In genomic region chr12:125549836-125550235, GRCh38 we compare ENCODE assay signal across 15 cellular contexts.
DNase-seq lines count a peak whose midpoint lies in the region; ATAC-seq and TF ChIP-seq lines count a peak whose summit lies in the region.
"Had no signal": no experiment of that assay in that cellular context is flagged by ENCODE, and none has a peak within 500 bp of the region (broad histone marks: within the 10 kb centered on the region; RNA-seq: fewer than 3 reads in every experiment).

No MANE protein-coding gene starts in this region.

- H3K9me3 ChIP-seq in gastrocnemius medialis = no peaks in the 10 kb centered on the region

- H3K9me3 Mint-ChIP-seq in mesothelial cell of epicardium = peaks cover 9% of the 10 kb centered on the region

- ATAC-seq in gastrocnemius medialis = no peak
- ATAC-seq in HG03095 (IDR thresholded peaks at IDR 0.05; ENCODE audit: unreplicated experiment) = no peak

- no peak overlapping the region for H3K27ac Mint-ChIP-seq in mesothelial cell of epicardium

- H3K36me3 Mint-ChIP-seq in mesothelial cell of epicardium = no peaks in the 10 kb centered on the region

- H3K27me3 Mint-ChIP-seq in mesothelial cell of epicardium (ENCODE audit: low read depth) = no peaks in the 10 kb centered on the region

- intact Hi-C loops in gastrocnemius medialis (cut with DNase I; ENCODE audit: low total_unique reads) = no loop called here

- no peaks in the 10 kb centered on the region for H3K27me3 ChIP-seq in gastrocnemius medialis

- H3K4me1 Mint-ChIP-seq in mesothelial cell of epicardium = no peaks in the 10 kb centered on the region

- H3K4me3 ChIP-seq in astrocyte of the spinal cord (ENCODE audit: low read depth, low read length) (no peak overlapping the region), gastrocnemius medialis (no peak overlapping the region)

- TF ChIP-seq POLR2A in gastrocnemius medialis (IDR thresholded peaks at IDR 0.05) = no peak

- no peaks in the 10 kb centered on the region for H3K36me3 ChIP-seq in gastrocnemius medialis

- peak; percentile 38 for TF ChIP-seq CTCF in GM10248 (IDR thresholded peaks at IDR 0.05; ENCODE audit: control extremely low read depth, extremely low read depth, low read depth, missing control alignments)
- TF ChIP-seq CTCF in astrocyte of the spinal cord (IDR thresholded peaks at IDR 0.05; ENCODE audit: low read depth, low read length) = peak; percentile 36
- TF ChIP-seq CTCF in mesothelial cell of epicardium (IDR thresholded peaks at IDR 0.05; ENCODE audit: unreplicated experiment) = peak; percentile 68
- no peak for TF ChIP-seq CTCF in gastrocnemius medialis (IDR thresholded peaks at IDR 0.05 in 4 of 5, conservative IDR thresholded peaks at IDR 0.05 in 1 of 5)

- H3K4me3 Mint-ChIP-seq in mesothelial cell of epicardium = no peak overlapping the region

- no peak for DNase-seq in GM10248 (ENCODE audit: extremely low spot score)
- DNase-seq in KBM-7 = peak; percentile 36
- DNase-seq in astrocyte of the spinal cord (ENCODE audit: low read depth, low spot score) = no peak
- DNase-seq in mesothelial cell of epicardium (ENCODE audit: low spot score in 2 of 2, unreplicated experiment in 2 of 2) = no peak
- DNase-seq in T-helper 9 cell = no peak
- DNase-seq in NCI-H1436 (lab: John Stamatoyannopoulos, UW) = no peak
- no peak for DNase-seq in gastrocnemius medialis
- DNase-seq: activated CD8-positive, alpha-beta memory T cell treated with anti-CD3 and anti-CD28 coated beads for 24 hours; aorta; DMS79; kidney glomerular epithelial cell; NCI-H2171; SHP77 treated with DMSO at 0.1 percent for 48 hours; stimulated activated CD4-positive, alpha-beta T cell treated with anti-CD3 and anti-CD28 coated beads, Interleukin-4, amount 100 ng/mL, for 1 hour had no signal

- in situ Hi-C loops in KBM-7 (cut with MboI; ENCODE audit: low pct_unique_long_range_greater_than_20kb, low sequenced_read_pairs) = no loop called here
- in situ Hi-C loops in astrocyte of the spinal cord (cut with HindIII; ENCODE audit: low sequenced_read_pairs) = no loop called here
- in situ Hi-C loops in gastrocnemius medialis (cut with MboI; ENCODE audit: low sequenced_read_pairs in 4 of 4) = no loop called here

- CTCF ChIA-PET in GM10248 (lab: Yijun Ruan, JAX) = interaction anchor here (0.7 to 1.4 kb wide), 4 partner anchors 13 to 269 kb away, joined by 3 to 4 read pairs (median 3); no protein-coding TSS in a partner anchor

- H3K27ac ChIP-seq in gastrocnemius medialis = no peak overlapping the region

- POLR2A ChIA-PET in GM10248 (lab: Yijun Ruan, JAX) = no interaction called here

- H3K4me1 ChIP-seq in gastrocnemius medialis = no peaks in the 10 kb centered on the region

Comparison
In these comparisons a context has a peak if more than half of its experiments do, and no peak if none do; other contexts are left out.
1. CTCF ChIP-seq: peak in GM10248 (single experiment), astrocyte of the spinal cord (single experiment) and mesothelial cell of epicardium (single experiment); none in gastrocnemius medialis (0 of 5).